16 cellular contexts compared by ENCODE assay signal in the genomic region with DNA sequence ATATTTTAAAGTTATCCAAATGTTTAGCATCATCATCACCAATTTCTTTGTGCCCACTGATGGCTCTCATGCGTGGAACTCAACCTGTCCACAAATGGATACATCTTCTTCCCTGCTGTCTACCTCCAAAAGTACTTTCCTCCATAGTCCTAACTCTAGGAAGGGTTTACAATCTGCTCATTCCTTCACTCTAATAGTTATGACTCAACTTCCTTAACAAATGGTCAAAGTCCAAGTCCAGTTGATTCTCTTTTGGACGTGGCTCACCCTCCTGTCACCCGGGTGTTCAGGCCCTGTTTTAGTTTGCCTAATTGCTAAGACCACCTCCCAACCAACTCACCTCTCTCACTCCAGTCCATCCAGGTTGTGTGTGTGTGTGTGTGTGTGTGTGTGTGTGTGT.
DNase-seq lines count a peak whose midpoint lies in the region; ATAC-seq lines count a peak whose summit lies in the region.
"Had no signal": no experiment of that assay in that cellular context is flagged by ENCODE, and none has a peak within 500 bp of the region (broad histone marks: within the 10 kb centered on the region; RNA-seq: fewer than 3 reads in every experiment).

No MANE protein-coding gene starts in this region.

- peak; percentile 11 for DNase-seq in HPDE6-E6E7 (ENCODE audit: extremely low spot score)
- peak; percentile 30 for DNase-seq in amniotic epithelial cell (ENCODE audit: low read depth)
- peak; percentile 23 for DNase-seq in iris pigment epithelial cell (ENCODE audit: low read depth)
- no peak for DNase-seq in activated CD4-positive, alpha-beta T cell treated with anti-CD3 and anti-CD28 coated beads, Interleukin-2, amount 50 U/mL, for 48 hours
- DNase-seq in NCI-H510A (lab: John Stamatoyannopoulos, UW) = no peak
- DNase-seq: cerebellar nuclear complex, endodermal cell, left lung, NCI-H187 treated with DMSO at 0.1 percent for 48 hours, NCI-H446 treated with DMSO at 0.1 percent for 48 hours, occipital lobe, SHP77, sigmoid colon, T-helper 17 cell had no signal

- no peak for ATAC-seq in GM18519 (IDR thresholded peaks at IDR 0.05; ENCODE audit: low FRiP score, unreplicated experiment)
- no peak for ATAC-seq in GM21360 (IDR thresholded peaks at IDR 0.05; ENCODE audit: unreplicated experiment)
- ATAC-seq: left lung, T-helper 17 cell had no signal

Comparison
In these comparisons a context has a peak if more than half of its experiments do, and no peak if none do; other contexts are left out.
1. DNase-seq: peak in HPDE6-E6E7 (single experiment), amniotic epithelial cell (single experiment) and iris pigment epithelial cell (single experiment); none in activated CD4-positive, alpha-beta T cell treated with anti-CD3 and anti-CD28 coated beads, Interleukin-2, amount 50 U/mL, for 48 hours (0 of 2) and NCI-H510A (single experiment).